Comparison of ENCODE assay signal across 19 cellular contexts in genomic region chr11:46682773-46683752, GRCh38. TPM values are rescaled to one million over a fixed set of nuclear protein-coding genes. Genes with fewer than 3 reads are reported as not detected.
DNase-seq lines count a peak whose midpoint lies in the region; ATAC-seq and TF ChIP-seq lines count a peak whose summit lies in the region.
"Had no signal": no experiment of that assay in that cellular context is flagged by ENCODE, and none has a peak within 500 bp of the region (broad histone marks: within the 10 kb centered on the region; RNA-seq: fewer than 3 reads in every experiment).

No MANE protein-coding gene starts in this region.

- H3K36me3 ChIP-seq in RWPE2 (ENCODE audit: low read depth), result peaks cover 35% of the 10 kb centered on the region

- no peak overlapping the region for H3K4me3 Mint-ChIP-seq in progenitor cell of endocrine pancreas (ENCODE audit: low read depth)
- H3K4me3 Mint-ChIP-seq in T-helper 2 cell treated with Interferon-gamma antibody and Interleukin-4, amounts not matched to agents 5 μg/mL and 100 μg/mL, for 36 hours, result no peak overlapping the region
- H3K4me3 Mint-ChIP-seq: memory B cell had no signal

- H3K4me1 ChIP-seq in RWPE2 (ENCODE audit: insufficient read depth, poor library complexity, severe bottlenecking), result peaks cover 17% of the 10 kb centered on the region

- ATAC-seq in RWPE2 (ENCODE audit: low read depth), result no peak
- ATAC-seq: stimulated activated naive CD8-positive, alpha-beta T cell treated with anti-CD3 and anti-CD28 coated beads, Interleukin-15, Interleukin-2, amounts not matched to agents 100 U/mL and 50 U/mL, for 24 hours had no signal

- DNase-seq in EL (peak; percentile 28), RWPE2 (ENCODE audit: low spot score) (no peak), fibroblast of mammary gland (ENCODE audit: low read depth) (peak; percentile 43), progenitor cell of endocrine pancreas (ENCODE audit: low spot score, unreplicated experiment) (no peak), foreskin melanocyte (no peak), GDM1 (lab: John Stamatoyannopoulos, UW) (no peak)
- no peak for DNase-seq in activated CD4-positive, alpha-beta T cell treated with anti-CD3 and anti-CD28 coated beads for 4 hours
- DNase-seq in T-helper 2 cell treated with Interferon-gamma antibody and Interleukin-4, amounts not matched to agents 5 μg/mL and 100 μg/mL, for 36 hours (ENCODE audit: low spot score), result no peak
- DNase-seq: activated gamma-delta T cell treated with Interleukin-2 at 50 U/mL for 16 hours; AML-193; KG1; NCI-H1417; NCI-H446 treated with DMSO at 0.1 percent for 48 hours; stimulated activated naive CD8-positive, alpha-beta T cell treated with anti-CD3 and anti-CD28 coated beads, Interleukin-15, Interleukin-2, amounts not matched to agents 100 U/mL and 50 U/mL, for 24 hours had no signal

- peak overlapping the region; percentile 14 for H3K27ac ChIP-seq in RWPE2 (ENCODE audit: poor library complexity, severe bottlenecking)
- H3K27ac ChIP-seq: VCaP had no signal

- no peaks in the 10 kb centered on the region for H3K9me3 ChIP-seq in RWPE2 (ENCODE audit: severe bottlenecking)

- no peaks in the 10 kb centered on the region for H3K27me3 ChIP-seq in RWPE2 (ENCODE audit: insufficient read depth, poor library complexity, severe bottlenecking)
- H3K27me3 ChIP-seq: cardiac muscle cell had no signal

- H3K4me1 Mint-ChIP-seq in progenitor cell of endocrine pancreas (ENCODE audit: low read depth), result no peaks in the 10 kb centered on the region
- no peaks in the 10 kb centered on the region for H3K4me1 Mint-ChIP-seq in T-helper 2 cell treated with Interferon-gamma antibody and Interleukin-4, amounts not matched to agents 5 μg/mL and 100 μg/mL, for 36 hours (ENCODE audit: low read depth)
- H3K4me1 Mint-ChIP-seq: memory B cell had no signal

- H3K4me3 ChIP-seq in RWPE2 (ENCODE audit: severe bottlenecking), result no peak overlapping the region
- H3K4me3 ChIP-seq in fibroblast of mammary gland (ENCODE audit: control insufficient read depth, low read depth, low read length), result no peak overlapping the region
- H3K4me3 ChIP-seq: cardiac muscle cell, skin epidermis had no signal

- H3K36me3 Mint-ChIP-seq in progenitor cell of endocrine pancreas (ENCODE audit: insufficient read depth), result peaks cover 9% of the 10 kb centered on the region
- H3K36me3 Mint-ChIP-seq in T-helper 2 cell treated with Interferon-gamma antibody and Interleukin-4, amounts not matched to agents 5 μg/mL and 100 μg/mL, for 36 hours (ENCODE audit: low read depth), result peaks cover 38% of the 10 kb centered on the region

- H3K27me3 Mint-ChIP-seq in progenitor cell of endocrine pancreas, result no peaks in the 10 kb centered on the region
- no peaks in the 10 kb centered on the region for H3K27me3 Mint-ChIP-seq in T-helper 2 cell treated with Interferon-gamma antibody and Interleukin-4, amounts not matched to agents 5 μg/mL and 100 μg/mL, for 36 hours (ENCODE audit: low read depth)
- H3K27me3 Mint-ChIP-seq: memory B cell had no signal

- H3K9me3 Mint-ChIP-seq in progenitor cell of endocrine pancreas (ENCODE audit: low read depth), result no peaks in the 10 kb centered on the region
- H3K9me3 Mint-ChIP-seq in T-helper 2 cell treated with Interferon-gamma antibody and Interleukin-4, amounts not matched to agents 5 μg/mL and 100 μg/mL, for 36 hours, result no peaks in the 10 kb centered on the region
- H3K9me3 Mint-ChIP-seq: memory B cell had no signal

- peak overlapping the region; percentile 24 for H3K27ac Mint-ChIP-seq in progenitor cell of endocrine pancreas
- no peak overlapping the region for H3K27ac Mint-ChIP-seq in T-helper 2 cell treated with Interferon-gamma antibody and Interleukin-4, amounts not matched to agents 5 μg/mL and 100 μg/mL, for 36 hours
- H3K27ac Mint-ChIP-seq: memory B cell had no signal

- TF ChIP-seq CTCF in RWPE2 (IDR thresholded peaks at IDR 0.05; ENCODE audit: poor library complexity, severe bottlenecking) (no peak), fibroblast of mammary gland (conservative IDR thresholded peaks at IDR 0.05; ENCODE audit: control insufficient read depth, insufficient read depth, low read depth, low read length) (no peak), progenitor cell of endocrine pancreas (IDR thresholded peaks at IDR 0.05; ENCODE audit: unreplicated experiment) (no peak)

RNA-seq across cellular contexts. Expression of gene ARHGAP1, which starts 17.4 kb away (rescaled TPM):
- 39.0 and 39.8 TPM in 2 replicates for total RNA-seq in progenitor cell of endocrine pancreas

RNA-seq across cellular contexts. Expression of gene ZNF408, which starts 17.8 kb away (rescaled TPM):
- total RNA-seq in progenitor cell of endocrine pancreas, result 11.6 and 13.7 TPM in 2 replicates

RNA-seq across cellular contexts. Expression of gene F2, which starts 36.0 kb away (rescaled TPM):
- total RNA-seq in progenitor cell of endocrine pancreas, result 21.8 and 22.8 TPM in 2 replicates
- total RNA-seq: cardiac muscle cell, H1 had no signal

Comparison
In these comparisons a context has a peak if more than half of its experiments do, and no peak if none do; other contexts are left out.
1. DNase-seq: peak in EL (single experiment) and fibroblast of mammary gland (single experiment); none in RWPE2 (single experiment), progenitor cell of endocrine pancreas (single experiment), activated CD4-positive, alpha-beta T cell treated with anti-CD3 and anti-CD28 coated beads for 4 hours (0 of 2), foreskin melanocyte (single experiment), T-helper 2 cell treated with Interferon-gamma antibody and Interleukin-4, amounts not matched to agents 5 μg/mL and 100 μg/mL, for 36 hours (single experiment) and GDM1 (single experiment).